Comparison of ENCODE assay signal across 9 cellular contexts in the genomic region with DNA sequence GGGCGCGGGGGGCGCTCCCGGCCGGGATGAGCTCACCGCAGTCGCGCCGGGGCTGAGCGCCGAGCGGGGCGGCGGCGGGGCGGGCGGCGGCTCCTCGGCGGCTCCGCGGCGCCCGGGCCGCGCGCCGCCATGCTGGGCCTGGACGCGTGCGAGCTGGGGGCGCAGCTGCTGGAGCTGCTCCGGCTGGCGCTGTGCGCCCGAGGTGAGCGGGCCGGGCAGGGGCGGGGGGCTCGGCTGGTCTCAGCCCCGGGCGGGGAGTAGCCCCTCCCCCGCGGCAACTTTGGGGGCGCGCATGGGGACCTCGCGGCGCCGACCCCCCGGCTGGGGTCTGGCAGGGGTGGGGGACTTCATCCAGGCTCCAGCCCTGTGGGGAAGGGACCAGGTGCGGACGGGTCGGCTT. TPM values are rescaled to one million over a fixed set of nuclear protein-coding genes. Genes with fewer than 3 reads are reported as not detected.
DNase-seq lines count a peak whose midpoint lies in the region; ATAC-seq and TF ChIP-seq lines count a peak whose summit lies in the region.
"Had no signal": no experiment of that assay in that cellular context is flagged by ENCODE, and none has a peak within 500 bp of the region (broad histone marks: within the 10 kb centered on the region; RNA-seq: fewer than 3 reads in every experiment).

ARHGDIG (plus strand) TSS at position 40 of the 400 bp plus-strand sequence; CDS start at position 130, 90 bp downstream.

- peaks cover 0 to 7% of the 10 kb centered on the region in 2 experiments; a peak in 1 of 4 replicates for H3K4me1 ChIP-seq in SK-N-SH (ENCODE audit: control insufficient read depth in 1 of 2, insufficient read depth in 2 of 2, low read depth in 1 of 2, low read length in 1 of 2)

- no peaks in the 10 kb centered on the region for H3K9me2 ChIP-seq in SK-N-SH

- H3K9me3 ChIP-seq in SK-N-SH: no peaks in the 10 kb centered on the region

- peak within 1 kb of the TSS; percentile 56 for H3K9ac ChIP-seq in SK-N-SH

- H4K20me1 ChIP-seq in SK-N-SH (ENCODE audit: insufficient read depth): no peaks in the 10 kb centered on the region

- no peaks in the 10 kb centered on the region for H3K36me3 ChIP-seq in H7 (replicated peaks; ENCODE audit: control insufficient read depth, insufficient read depth, low read length)
- H3K36me3 ChIP-seq in SK-N-SH (replicated peaks in 1 of 2; ENCODE audit: control insufficient read depth in 1 of 2, insufficient read depth in 2 of 2, low read length in 1 of 2): no peaks in the 10 kb centered on the region

- peak within 1 kb of the TSS; percentile 45 for H3K4me3 ChIP-seq in H7 (ENCODE audit: insufficient read depth, low read depth, low read length)
- H3K4me3 ChIP-seq in SK-N-SH (ENCODE audit: low read depth in 2 of 2, low read length in 1 of 2): peak within 1 kb of the TSS; percentile 50 to 61
- H3K4me3 ChIP-seq in retinal pigment epithelial cell (ENCODE audit: low read length): peak within 1 kb of the TSS; percentile 34

- no peak for ATAC-seq in left ventricle myocardium superior
- ATAC-seq in GM21381 (IDR thresholded peaks at IDR 0.05; ENCODE audit: unreplicated experiment): no peak

- H3K4me2 ChIP-seq in SK-N-SH: peak within 1 kb of the TSS; percentile 82

- no peak for TF ChIP-seq RAD21 in SK-N-SH (IDR thresholded peaks at IDR 0.05; ENCODE audit: low read length)

- CTCF ChIA-PET in SK-N-SH (lab: Yijun Ruan, JAX): interaction anchor here (0.7 to 1.5 kb wide), 3 partner anchors 45 to 100 kb away, joined by 3 to 5 read pairs (median 4); partner anchors contain the start of gene HBQ1

- POLR2A ChIA-PET in SK-N-SH (lab: Yijun Ruan, JAX): interaction anchor here (0.5 kb wide), 1 partner anchor 12 kb away, joined by 3 read pairs; no protein-coding TSS in a partner anchor

- TF ChIP-seq EP300 in SK-N-SH (IDR thresholded peaks at IDR 0.05; ENCODE audit: borderline replicate concordance in 1 of 2, low read depth in 1 of 2, low read length in 1 of 2): no peak

- WGBS in SK-N-SH (ENCODE audit: low lambda C conversion rate): no CpG with 5 or more reads among the region's 54 CpGs

- intact Hi-C loops in left ventricle myocardium superior (cut with micrococcal nuclease): no loop called here

- peaks cover 3% of the 10 kb centered on the region for H3F3A ChIP-seq in SK-N-SH (replicated peaks; ENCODE audit: insufficient read depth)

- TF ChIP-seq CTCF in SK-N-SH (IDR thresholded peaks at IDR 0.05) (no peak), retinal pigment epithelial cell (conservative IDR thresholded peaks at IDR 0.05; ENCODE audit: low read depth, low read length) (no peak)

- H3K27ac ChIP-seq in SK-N-SH (ENCODE audit: low read depth in 2 of 2, low read length in 1 of 2): no peak within 1 kb of the TSS

- peak within 1 kb of the TSS; percentile 78; the same call in 1 of the 2 replicates for H2AFZ ChIP-seq in SK-N-SH (ENCODE audit: low read depth)

- H3K79me2 ChIP-seq in SK-N-SH (ENCODE audit: insufficient read depth): no peaks in the 10 kb centered on the region

- DNase-seq in H7: peak; percentile 91
- DNase-seq in SK-N-SH: peak; percentile 86
- DNase-seq in left ventricle myocardium superior: no peak
- DNase-seq in retinal pigment epithelial cell (ENCODE audit: low read depth): no peak
- DNase-seq in C1 segment of cervical spinal cord (lab: John Stamatoyannopoulos, UW): no peak
- no peak for DNase-seq in AML-193 (lab: John Stamatoyannopoulos, UW)
- DNase-seq: dermis blood vessel endothelial cell, GOT3 had no signal

- H3K27me3 ChIP-seq in H7 (ENCODE audit: control insufficient read depth, insufficient read depth, low read length): peaks cover 40% of the 10 kb centered on the region
- H3K27me3 ChIP-seq in SK-N-SH (ENCODE audit: insufficient read depth): no peaks in the 10 kb centered on the region

TF ChIP-seq in SK-N-SH, 30 proteins besides CTCF, POLR2A, EP300 and RAD21:
- TF ChIP-seq RXRA (IDR thresholded peaks at IDR 0.05; ENCODE audit: borderline replicate concordance, low read depth) (no peak), MAX (IDR thresholded peaks at IDR 0.05; ENCODE audit: low read depth) (no peak), SIN3A (IDR thresholded peaks at IDR 0.05; ENCODE audit: borderline replicate concordance, low read depth, low read length) (no peak), RCOR1 (IDR thresholded peaks at IDR 0.05; ENCODE audit: low read length) (no peak), TEAD4 (IDR thresholded peaks at IDR 0.05; ENCODE audit: borderline replicate concordance, insufficient read depth) (no peak), RFX5 (IDR thresholded peaks at IDR 0.05; ENCODE audit: low read length) (no peak), GABPA (IDR thresholded peaks at IDR 0.05; ENCODE audit: low read depth) (no peak), TAF1 (IDR thresholded peaks at IDR 0.05; ENCODE audit: borderline replicate concordance, low read depth, low read length) (no peak), EZH2phosphoT487 (IDR thresholded peaks at IDR 0.05; ENCODE audit: borderline replicate concordance, low read depth) (no peak)
- TF ChIP-seq, protein P1, sequence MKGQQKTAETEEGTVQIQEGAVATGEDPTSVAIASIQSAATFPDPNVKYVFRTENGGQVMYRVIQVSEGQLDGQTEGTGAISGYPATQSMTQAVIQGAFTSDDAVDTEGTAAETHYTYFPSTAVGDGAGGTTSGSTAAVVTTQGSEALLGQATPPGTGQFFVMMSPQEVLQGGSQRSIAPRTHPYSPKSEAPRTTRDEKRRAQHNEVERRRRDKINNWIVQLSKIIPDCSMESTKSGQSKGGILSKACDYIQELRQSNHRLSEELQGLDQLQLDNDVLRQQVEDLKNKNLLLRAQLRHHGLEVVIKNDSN (IDR thresholded peaks at IDR 0.05; ENCODE audit: borderline replicate concordance, low read depth): no peak
TF ChIP-seq in SK-N-SH: peak in this region for 0.

RNA-seq across cellular contexts. Expression of gene ARHGDIG, which starts in this region (rescaled TPM):
- total RNA-seq in H7 (2014; rRNA removed; shearing (Covaris generic)): 4.0 and 5.3 TPM in 2 replicates
- 4.8 and 4.9 TPM in 2 replicates for polyA plus RNA-seq in SK-N-SH (2012; rRNA removed)
- polyA plus RNA-seq in SK-N-SH (2012; cell fraction: cytosol; rRNA removed): 1.7 and 3.3 TPM in 2 replicates
- polyA plus RNA-seq in SK-N-SH (2012; cell fraction: nucleus; rRNA removed): 14.9 and 18.9 TPM in 2 replicates
- total RNA-seq in left ventricle myocardium superior: 14.9 TPM

Comparison
In these comparisons a context has a peak if more than half of its experiments do, and no peak if none do; other contexts are left out.
1. DNase-seq: peak in H7 (single experiment) and SK-N-SH (single experiment); none in left ventricle myocardium superior (single experiment), retinal pigment epithelial cell (single experiment), C1 segment of cervical spinal cord (0 of 14) and AML-193 (0 of 2).
2. Peak in every context shown above with its lines, with median percentiles within 50 percentile points of each other: H3K4me3 ChIP-seq.